Comparison of ENCODE assay signal across 24 cellular contexts in genomic region chr20:47627540-47627939, GRCh38.
"Had no signal": no experiment of that assay in that cellular context is flagged by ENCODE, and none has a peak within 500 bp of the region (broad histone marks: within the 10 kb centered on the region; RNA-seq: fewer than 3 reads in every experiment).

No MANE protein-coding gene starts in this region.

- H3K27ac ChIP-seq: hepatocyte, left ventricle myocardium inferior, ovary, right atrium auricular region, skin epidermis, suprapubic skin, thoracic aorta, tibial artery, upper lobe of right lung had no signal

- H3K27me3 Mint-ChIP-seq: memory B cell; naive thymus-derived CD4-positive, alpha-beta T cell; natural killer cell treated with Interleukin-12 subunit alpha and Interleukin-12 subunit beta and Interleukin-15 and Interleukin-18, amount 100 ng/mL, for 72 hours; progenitor cell of endocrine pancreas; stimulated activated naive CD8-positive, alpha-beta T cell treated with anti-CD3 and anti-CD28 coated beads, Interleukin-15, Interleukin-2, amounts not matched to agents 100 ng/mL and 50 ng/mL, for 24 hours had no signal

- H3K4me3 Mint-ChIP-seq: memory B cell; naive thymus-derived CD4-positive, alpha-beta T cell; natural killer cell treated with Interleukin-12 subunit alpha and Interleukin-12 subunit beta and Interleukin-15 and Interleukin-18, amount 100 ng/mL, for 72 hours; stimulated activated naive CD8-positive, alpha-beta T cell treated with anti-CD3 and anti-CD28 coated beads, Interleukin-15, Interleukin-2, amounts not matched to agents 100 ng/mL and 50 ng/mL, for 24 hours had no signal

- H3K9me3 Mint-ChIP-seq: memory B cell; natural killer cell treated with Interleukin-12 subunit alpha and Interleukin-12 subunit beta and Interleukin-15 and Interleukin-18, amount 100 ng/mL, for 72 hours; stimulated activated naive CD8-positive, alpha-beta T cell treated with anti-CD3 and anti-CD28 coated beads, Interleukin-15, Interleukin-2, amounts not matched to agents 100 ng/mL and 50 ng/mL, for 24 hours had no signal

- H3K4me3 ChIP-seq: hepatocyte, left ventricle myocardium inferior, lung, mucosa of descending colon, ovary, right atrium auricular region, skin epidermis, suprapubic skin, thoracic aorta, tibial artery, upper lobe of right lung had no signal

- H3K4me2 ChIP-seq: hepatocyte had no signal

- H3K36me3 ChIP-seq: ovary had no signal

- H3K79me2 ChIP-seq: hepatocyte had no signal

- DNase-seq: islet precursor cell; left ventricle myocardium inferior; midbrain; mucosa of descending colon; naive thymus-derived CD4-positive, alpha-beta T cell; ovary; stimulated activated CD4-positive, alpha-beta T cell treated with anti-CD3 and anti-CD28 coated beads, Interleukin-12 subunit alpha, Interleukin-12 subunit beta, amount 100 ng/mL, for 4 hours; stimulated activated CD4-positive, alpha-beta T cell treated with anti-CD3 and anti-CD28 coated beads, Interleukin-15, amount 100 ng/mL, for 24 hours; stimulated activated CD4-positive, alpha-beta T cell treated with anti-CD3 and anti-CD28 coated beads, Interleukin-2, amount 100 ng/mL, for 24 hours; stimulated activated CD4-positive, alpha-beta T cell treated with anti-CD3 and anti-CD28 coated beads, Interleukin-4, amount 100 ng/mL, for 1 hour; stimulated activated naive CD4-positive, alpha-beta T cell; tibial artery; upper lobe of right lung had no signal

- H3K9me3 ChIP-seq: left ventricle myocardium inferior, mucosa of descending colon, ovary, right atrium auricular region, suprapubic skin, thoracic aorta, tibial artery, upper lobe of right lung had no signal

- ATAC-seq: mucosa of descending colon; naive thymus-derived CD4-positive, alpha-beta T cell; natural killer cell treated with Interleukin-12 subunit alpha and Interleukin-12 subunit beta and Interleukin-15 and Interleukin-18, amount 100 ng/mL, for 72 hours; sciatic nerve; upper lobe of right lung had no signal

- H3K27me3 ChIP-seq: hepatocyte, ovary, right atrium auricular region, suprapubic skin, tibial artery, upper lobe of right lung had no signal

- H3K27ac Mint-ChIP-seq: natural killer cell treated with Interleukin-12 subunit alpha and Interleukin-12 subunit beta and Interleukin-15 and Interleukin-18, amount 100 ng/mL, for 72 hours; progenitor cell of endocrine pancreas; stimulated activated naive CD8-positive, alpha-beta T cell treated with anti-CD3 and anti-CD28 coated beads, Interleukin-15, Interleukin-2, amounts not matched to agents 100 ng/mL and 50 ng/mL, for 24 hours had no signal

- H2AFZ ChIP-seq: hepatocyte had no signal

- H3K4me1 ChIP-seq: left ventricle myocardium inferior, right atrium auricular region, suprapubic skin, tibial artery, upper lobe of right lung had no signal
